8 cellular contexts compared by ENCODE assay signal in the genomic region with DNA sequence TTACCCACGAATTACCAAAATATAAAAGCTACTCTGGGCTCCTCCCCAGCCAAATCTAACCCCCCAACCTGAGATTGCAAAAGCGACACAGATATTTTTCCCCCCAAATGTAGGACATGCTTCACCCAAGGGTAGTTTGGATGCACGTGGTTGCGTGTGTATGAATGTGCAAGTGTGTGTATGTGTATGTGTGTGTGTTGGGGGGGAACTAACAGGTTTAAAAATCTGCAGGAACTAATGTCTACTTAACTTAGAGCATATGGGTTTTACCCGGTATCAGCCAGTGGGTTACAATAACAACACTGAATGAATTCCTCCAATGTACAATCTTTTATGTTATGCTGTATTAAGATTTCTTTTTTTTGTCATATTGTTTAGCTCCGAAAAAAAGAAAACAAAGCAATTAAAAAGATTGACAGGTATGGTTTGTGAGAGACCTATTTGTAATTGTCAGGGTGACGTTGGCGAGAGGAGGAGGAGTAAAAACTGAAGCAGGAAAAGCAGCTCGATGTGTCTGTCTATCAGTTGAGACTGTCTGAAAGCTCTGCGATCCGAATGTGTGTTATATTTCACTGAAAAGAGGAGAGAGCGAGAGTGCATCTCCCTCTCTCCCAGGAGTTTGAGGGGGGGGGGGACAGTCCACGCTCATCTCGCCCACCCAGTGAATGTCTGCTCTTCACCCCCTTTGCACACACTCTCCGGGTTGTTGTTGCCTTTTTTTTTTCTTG. TPM values are rescaled to one million over a fixed set of nuclear protein-coding genes. Genes with fewer than 3 reads are reported as not detected.
A peak's percentile ranks its signal among the peaks of the same experiment; 100 is the strongest.
DNase-seq lines count a peak whose midpoint lies in the region; TF ChIP-seq lines count a peak whose summit lies in the region.

A gene with protein sequence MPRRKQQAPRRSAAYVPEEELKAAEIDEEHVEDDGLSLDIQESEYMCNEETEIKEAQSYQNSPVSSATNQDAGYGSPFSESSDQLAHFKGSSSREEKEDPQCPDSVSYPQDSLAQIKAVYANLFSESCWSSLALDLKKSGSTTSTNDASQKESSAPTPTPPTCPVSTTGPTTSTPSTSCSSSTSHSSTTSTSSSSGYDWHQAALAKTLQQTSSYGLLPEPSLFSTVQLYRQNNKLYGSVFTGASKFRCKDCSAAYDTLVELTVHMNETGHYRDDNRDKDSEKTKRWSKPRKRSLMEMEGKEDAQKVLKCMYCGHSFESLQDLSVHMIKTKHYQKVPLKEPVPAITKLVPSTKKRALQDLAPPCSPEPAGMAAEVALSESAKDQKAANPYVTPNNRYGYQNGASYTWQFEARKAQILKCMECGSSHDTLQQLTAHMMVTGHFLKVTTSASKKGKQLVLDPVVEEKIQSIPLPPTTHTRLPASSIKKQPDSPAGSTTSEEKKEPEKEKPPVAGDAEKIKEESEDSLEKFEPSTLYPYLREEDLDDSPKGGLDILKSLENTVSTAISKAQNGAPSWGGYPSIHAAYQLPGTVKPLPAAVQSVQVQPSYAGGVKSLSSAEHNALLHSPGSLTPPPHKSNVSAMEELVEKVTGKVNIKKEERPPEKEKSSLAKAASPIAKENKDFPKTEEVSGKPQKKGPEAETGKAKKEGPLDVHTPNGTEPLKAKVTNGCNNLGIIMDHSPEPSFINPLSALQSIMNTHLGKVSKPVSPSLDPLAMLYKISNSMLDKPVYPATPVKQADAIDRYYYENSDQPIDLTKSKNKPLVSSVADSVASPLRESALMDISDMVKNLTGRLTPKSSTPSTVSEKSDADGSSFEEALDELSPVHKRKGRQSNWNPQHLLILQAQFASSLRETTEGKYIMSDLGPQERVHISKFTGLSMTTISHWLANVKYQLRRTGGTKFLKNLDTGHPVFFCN (N-terminal part only) (plus strand): TSS at position 524 of the 728 bp plus-strand sequence. CDS start 1,080 bp downstream, outside the sequence.

- H3K27me3 ChIP-seq in adipocyte (replicated peaks; ENCODE audit: control insufficient read depth, insufficient read depth, low read length) = no peaks in the 10 kb centered on the region

- no peaks in the 10 kb centered on the region for H3K9me3 Mint-ChIP-seq in HFFc6
- H3K9me3 Mint-ChIP-seq in glutamatergic neuron (ENCODE audit: unreplicated experiment) = peaks cover 33% of the 10 kb centered on the region

- H3K36me3 ChIP-seq in adipocyte (ENCODE audit: control insufficient read depth, insufficient read depth, low read length, severe bottlenecking) = no peaks in the 10 kb centered on the region

- peak; percentile 73 for DNase-seq in GM12864 (ENCODE audit: low read depth)
- DNase-seq in HFFc6 = peak; percentile 94
- peak; percentile 90 for DNase-seq in MV-4-11 (lab: John Stamatoyannopoulos, UW)
- DNase-seq in SIG-M5 treated with dmso at 0.1 percent for 504 hours (lab: John Stamatoyannopoulos, UW; ENCODE audit: unreplicated experiment) = peak; percentile 96
- peak; percentile 94 for DNase-seq in adipocyte (ENCODE audit: low read depth)
- no peak for DNase-seq in glutamatergic neuron
- DNase-seq in nucleus accumbens (lab: John Stamatoyannopoulos, UW) = peak in 30 of 56 donors; percentile 31 to 83 (median 56)
- no peak for DNase-seq in islet precursor cell

- H3K9ac ChIP-seq in adipocyte (ENCODE audit: low read length) = peak within 1 kb of the TSS; percentile 82

- peak within 1 kb of the TSS; percentile 99 for H3K4me3 Mint-ChIP-seq in HFFc6
- peak within 1 kb of the TSS; percentile 95 for H3K4me3 Mint-ChIP-seq in glutamatergic neuron (ENCODE audit: unreplicated experiment)

- TF ChIP-seq CTCF in GM12864 (IDR thresholded peaks at IDR 0.05; ENCODE audit: low read depth, low read length, missing control alignments) = no peak
- TF ChIP-seq CTCF in HFFc6 (IDR thresholded peaks at IDR 0.05) = no peak
- TF ChIP-seq CTCF in glutamatergic neuron (IDR thresholded peaks at IDR 0.05; ENCODE audit: partially characterized antibody, unreplicated experiment) = no peak

- no peaks in the 10 kb centered on the region for H3K9me3 ChIP-seq in adipocyte (ENCODE audit: control insufficient read depth, low read length)

- H3K27me3 Mint-ChIP-seq in HFFc6 (ENCODE audit: insufficient read depth) (peaks cover 3% of the 10 kb centered on the region; the same call in 1 of the 2 replicates), glutamatergic neuron (ENCODE audit: unreplicated experiment) (peaks cover 31% of the 10 kb centered on the region)

- H3K27ac Mint-ChIP-seq in HFFc6 (peak within 1 kb of the TSS; percentile 96), glutamatergic neuron (ENCODE audit: unreplicated experiment) (peak within 1 kb of the TSS; percentile 84)

- H3K36me3 Mint-ChIP-seq in HFFc6 (ENCODE audit: low read depth) (peaks cover 17% of the 10 kb centered on the region), glutamatergic neuron (ENCODE audit: unreplicated experiment) (no peaks in the 10 kb centered on the region)

- peaks cover 63% of the 10 kb centered on the region for H3K4me1 Mint-ChIP-seq in HFFc6 (ENCODE audit: low read depth)
- peaks cover 25% of the 10 kb centered on the region for H3K4me1 Mint-ChIP-seq in glutamatergic neuron (ENCODE audit: low read depth, unreplicated experiment)

- peak within 1 kb of the TSS; percentile 99 for H3K4me3 ChIP-seq in GM12864 (ENCODE audit: low read depth, low read length)
- H3K4me3 ChIP-seq in adipocyte (ENCODE audit: low read length) = peak within 1 kb of the TSS; percentile 93

- peaks cover 47% of the 10 kb centered on the region for H3K4me1 ChIP-seq in adipocyte (ENCODE audit: control insufficient read depth, insufficient read depth, low read length)

RNA-seq across cellular contexts. Expression of the gene that starts here (rescaled TPM):
- 10 to 100 TPM; 18.6 to 25.0 (median 23.3) TPM for total RNA-seq in HFFc6 (2021; fragmentation: NEBNext Ultra II Directional; extraction: Animal tissue kit (Norgen Biotek cat#: 25700))
- total RNA-seq in glutamatergic neuron (ENCODE audit: unreplicated experiment) = 5.3 TPM

Comparison
In these comparisons a context has a peak if more than half of its experiments do, and no peak if none do; other contexts are left out.
1. DNase-seq: peak in GM12864 (single experiment), HFFc6 (single experiment), MV-4-11 (single experiment), SIG-M5 treated with dmso at 0.1 percent for 504 hours (single experiment), adipocyte (single experiment) and nucleus accumbens (30 of 56); none in glutamatergic neuron (single experiment) and islet precursor cell (single experiment).